ENCODE assay signal across 8 cellular contexts in the genomic region with DNA sequence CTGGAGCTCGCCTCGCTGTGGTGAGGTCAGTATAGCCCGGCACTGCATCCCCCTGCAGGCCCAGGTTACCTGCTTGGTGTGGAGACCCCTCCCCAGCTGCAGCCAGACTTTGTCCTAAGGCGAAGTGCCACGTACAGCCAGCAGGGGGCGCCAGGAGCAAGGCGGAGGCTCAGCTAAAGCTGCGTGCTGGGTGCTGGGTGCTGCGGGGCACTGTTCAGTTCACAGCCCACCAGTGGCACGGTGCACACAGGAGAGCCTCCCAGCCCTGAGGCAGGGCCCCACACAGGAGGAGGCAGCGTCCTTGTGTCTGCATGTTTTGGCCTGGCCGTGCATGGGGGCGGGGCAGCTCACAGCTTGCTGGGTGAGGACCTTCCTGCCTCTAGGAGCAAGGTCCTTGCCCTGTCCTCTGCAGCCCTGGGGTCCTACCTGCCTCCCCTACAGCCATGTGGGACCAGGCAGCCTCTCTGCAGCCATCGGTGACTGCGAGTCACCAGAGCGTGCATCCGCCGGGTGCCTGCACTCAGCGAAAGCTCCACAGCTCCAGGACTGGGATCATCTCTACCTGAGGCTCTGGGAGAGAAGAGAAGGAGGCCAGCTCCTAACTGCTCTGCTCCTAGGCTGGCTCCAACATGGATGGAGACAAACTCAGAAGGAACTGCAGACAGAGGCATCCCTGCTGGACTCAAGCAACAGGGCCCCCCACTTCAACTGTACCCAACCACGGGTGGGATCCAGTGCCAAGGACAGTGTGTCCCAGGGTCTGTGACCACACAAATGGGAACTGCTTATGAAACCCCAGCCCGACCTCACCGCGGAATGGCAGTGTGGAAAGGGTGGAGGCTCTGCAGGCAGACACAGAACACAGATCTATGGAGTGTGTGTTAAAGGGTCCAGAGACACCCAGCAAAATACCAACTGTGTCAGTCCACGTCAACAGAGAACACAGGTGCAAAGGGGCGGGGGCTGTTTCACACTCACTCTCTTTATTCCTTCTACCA. TPM values are rescaled to one million over a fixed set of nuclear protein-coding genes. Genes with fewer than 3 reads are reported as not detected.
DNase-seq lines count a peak whose midpoint lies in the region; TF ChIP-seq lines count a peak whose summit lies in the region.

No MANE protein-coding gene starts in this region.

- WGBS in liver = 50% methylated on average over 25 of the region's 25 CpGs

- no peaks in the 10 kb centered on the region for H3K27me3 ChIP-seq in liver (ENCODE audit: control insufficient read depth in 4 of 4, insufficient read depth in 4 of 4, low read length in 3 of 4)

- TF ChIP-seq CTCF in GM10266 (IDR thresholded peaks at IDR 0.05; ENCODE audit: control insufficient read depth, insufficient read depth, low read depth, missing control alignments) (peak; percentile 92), liver (IDR thresholded peaks at IDR 0.05; ENCODE audit: low read depth, low read length, missing input control) (peak; percentile 80)

- H3K9ac ChIP-seq in liver (ENCODE audit: low read depth in 1 of 2, low read length in 2 of 2) = no peak overlapping the region

- TF ChIP-seq RAD21 in liver (IDR thresholded peaks at IDR 0.05) = peak; percentile 74 to 87

- no peaks in the 10 kb centered on the region for H3K36me3 ChIP-seq in liver (ENCODE audit: control insufficient read depth in 4 of 4, insufficient read depth in 3 of 4, low read depth in 1 of 4, low read length in 3 of 4)

- H3K9me3 ChIP-seq in liver (ENCODE audit: control insufficient read depth in 4 of 4, low read length in 3 of 4) = no peaks in the 10 kb centered on the region

- H3K4me1 ChIP-seq in liver (ENCODE audit: control insufficient read depth in 4 of 4, insufficient read depth in 4 of 4, low read length in 3 of 4) = peaks cover 37 to 79% (median 63%) of the 10 kb centered on the region in 4 donors

- DNase-seq in GM10266 (ENCODE audit: extremely low spot score) (peak; percentile 86), MV-4-11 (lab: John Stamatoyannopoulos, UW) (peak; percentile 18), medulla oblongata (ENCODE audit: extremely low spot score) (no peak), NCI-H128 (lab: John Stamatoyannopoulos, UW; ENCODE audit: unreplicated experiment) (no peak)
- peak; percentile 53 to 54 for DNase-seq in activated CD4-positive, alpha-beta T cell treated with anti-CD3 and anti-CD28 coated beads for 24 hours (ENCODE audit: low read depth in 2 of 2)
- DNase-seq in central memory CD4-positive, alpha-beta T cell = peak; percentile 70
- peak; percentile 60 to 66 for DNase-seq in stimulated activated CD8-positive, alpha-beta memory T cell treated with anti-CD3 and anti-CD28 coated beads, Interleukin-4, amount 100 ng/mL, for 1 hour (ENCODE audit: low read depth in 2 of 2, low spot score in 1 of 2)

- H3K27ac ChIP-seq in liver (ENCODE audit: low read depth in 1 of 2, low read length in 2 of 2) = no peak overlapping the region

- H3K4me3 ChIP-seq in liver (ENCODE audit: low read depth in 1 of 3, low read length in 3 of 3) = no peak overlapping the region

TF ChIP-seq in liver, 16 proteins besides CTCF, POLR2A, EP300 and RAD21:
- TF ChIP-seq FOXA1 (IDR thresholded peaks at IDR 0.05) (no peak), HNF4A (conservative IDR thresholded peaks at IDR 0.05) (peak in 1 of 2 donors; percentile 30), FOXA2 (IDR thresholded peaks at IDR 0.05) (no peak), NR2F2 (IDR thresholded peaks at IDR 0.05) (no peak), MAX (IDR thresholded peaks at IDR 0.05) (no peak), EGR1 (IDR thresholded peaks at IDR 0.05; ENCODE audit: low read depth in 2 of 2) (no peak)

RNA-seq across cellular contexts. Expression of gene SLC7A5, which starts 19.0 kb away (rescaled TPM):
- total RNA-seq in liver = 10 to 100 TPM in 1 of 2 donors, 1 to 10 TPM in 1; 7.9 to 66.0 TPM
- polyA plus RNA-seq in liver = 10 to 100 TPM in 1 of 2 donors, 1 to 10 TPM in 1; 4.5 to 13.3 TPM

Comparison
In these comparisons a context has a peak if more than half of its experiments do, and no peak if none do; other contexts are left out.
1. DNase-seq: peak in GM10266 (single experiment), MV-4-11 (single experiment), activated CD4-positive, alpha-beta T cell treated with anti-CD3 and anti-CD28 coated beads for 24 hours (2 of 2), central memory CD4-positive, alpha-beta T cell (single experiment) and stimulated activated CD8-positive, alpha-beta memory T cell treated with anti-CD3 and anti-CD28 coated beads, Interleukin-4, amount 100 ng/mL, for 1 hour (2 of 2); none in medulla oblongata (single experiment) and NCI-H128 (single experiment).